In the genomic region with DNA sequence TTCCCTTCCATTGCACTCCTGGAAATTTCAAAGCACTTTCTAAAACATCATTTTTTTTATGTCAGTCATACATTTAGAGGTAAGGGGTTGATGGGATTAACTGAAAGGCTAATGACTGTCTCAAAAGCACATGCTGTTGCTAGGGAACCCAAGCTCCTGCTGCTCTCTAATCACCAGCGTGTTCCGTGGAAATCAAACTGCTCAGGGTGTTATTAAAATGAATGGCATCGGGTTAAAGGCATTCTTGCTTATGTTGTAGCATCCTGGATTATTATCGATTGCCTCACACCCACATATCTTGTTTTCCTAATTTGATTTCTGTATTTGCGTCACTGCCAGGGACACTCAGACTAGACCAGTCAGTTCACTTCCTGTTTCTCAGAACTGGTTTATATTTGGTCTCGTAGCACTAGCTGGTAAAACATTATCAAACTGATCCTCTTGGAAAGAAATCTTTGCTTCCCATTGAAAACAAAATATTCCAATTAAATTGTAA, we compare ENCODE assay signal across 8 cellular contexts.
DNase-seq lines count a peak whose midpoint lies in the region; ATAC-seq and TF ChIP-seq lines count a peak whose summit lies in the region.

No MANE protein-coding gene starts in this region.

- no peak overlapping the region for H2AK9ac ChIP-seq in IMR-90 (replicated peaks; ENCODE audit: low read depth, low read length, poor library complexity)

- H3K4me1 ChIP-seq in IMR-90 (ENCODE audit: control insufficient read depth, insufficient read depth, low read length): peaks cover 4% of the 10 kb centered on the region
- peaks cover 6 to 56% (median 13%) of the 10 kb centered on the region in 3 donors for H3K4me1 ChIP-seq in esophagus squamous epithelium

- H2BK5ac ChIP-seq in IMR-90 (ENCODE audit: low read depth, low read length, poor library complexity, severe bottlenecking): peak overlapping the region; percentile 88

- ATAC-seq in IMR-90 (ENCODE audit: low read depth): no peak
- no peak for ATAC-seq in sciatic nerve

- no peak overlapping the region; the same call in 1 of the 2 replicates for H4K91ac ChIP-seq in IMR-90 (ENCODE audit: insufficient read depth, low read depth, low read length)

- H4K5ac ChIP-seq in IMR-90 (ENCODE audit: low read depth, low read length): peak overlapping the region; percentile 29; the same call in 1 of the 2 replicates

- TF ChIP-seq CTCF in IMR-90 (conservative IDR thresholded peaks at IDR 0.05; ENCODE audit: low read depth, low read length): no peak
- TF ChIP-seq CTCF in esophagus squamous epithelium (IDR thresholded peaks at IDR 0.05): no peak
- no peak for TF ChIP-seq CTCF in neural cell (IDR thresholded peaks at IDR 0.05; ENCODE audit: poor library complexity, severe bottlenecking)

- H2BK20ac ChIP-seq in IMR-90 (ENCODE audit: low read depth, low read length): peak overlapping the region; percentile 79; the same call in 1 of the 2 replicates

- peaks cover 8% of the 10 kb centered on the region for H3F3A ChIP-seq in neural cell (ENCODE audit: insufficient read depth, low read length, poor library complexity, severe bottlenecking)

- H3K79me1 ChIP-seq in IMR-90 (ENCODE audit: low read depth in 1 of 2, low read length in 2 of 2): peaks cover 18 to 50% of the 10 kb centered on the region in 2 experiments

- H3K14ac ChIP-seq in IMR-90 (replicated peaks; ENCODE audit: low read depth, low read length): peak overlapping the region; percentile 90

- peak overlapping the region; percentile 27 for H3K4me3 ChIP-seq in IMR-90 (ENCODE audit: insufficient read depth, low read depth, low read length)
- peak overlapping the region; percentile 73 to 90 (median 81) for H3K4me3 ChIP-seq in esophagus squamous epithelium
- peak overlapping the region; percentile 66 for H3K4me3 ChIP-seq in neural cell (ENCODE audit: low read length)
- H3K4me3 ChIP-seq in H7 (ENCODE audit: insufficient read depth, low read depth, low read length): no peak overlapping the region; the same call in 1 of the 2 replicates

- H3K36me3 Mint-ChIP-seq in T-helper 2 cell treated with Interferon-gamma antibody and Interleukin-4, amounts not matched to agents 5 μg/mL and 100 μg/mL, for 36 hours (ENCODE audit: low read depth): peaks cover 6% of the 10 kb centered on the region

- 0 out of 2 replicates have a peak, but pooled peaks cover 5% of the 10 kb centered on the region for H3K9me1 ChIP-seq in IMR-90 (ENCODE audit: insufficient read depth, low read length)

- TF ChIP-seq EP300 in neural cell (conservative IDR thresholded peaks at IDR 0.05; ENCODE audit: poor library complexity, severe bottlenecking): peak; percentile 47

- dilution Hi-C loops in IMR-90 (cut with HindIII; ENCODE audit: low sequenced_read_pairs, unreplicated experiment): no loop called here

- H4K20me1 ChIP-seq in IMR-90 (ENCODE audit: insufficient read depth, low read length): peaks cover 3% of the 10 kb centered on the region; the same call in 1 of the 2 replicates
- H4K20me1 ChIP-seq in neural cell (ENCODE audit: insufficient read depth): no peaks in the 10 kb centered on the region

- peak overlapping the region; percentile 92; the same call in 1 of the 2 replicates for H3K18ac ChIP-seq in IMR-90 (ENCODE audit: low read depth, low read length)

- peak overlapping the region; percentile 62 for H3K4ac ChIP-seq in IMR-90 (ENCODE audit: low read depth, low read length)

- H3K9me2 ChIP-seq in neural cell (ENCODE audit: insufficient read depth, low read length): no peaks in the 10 kb centered on the region

- POLR2A ChIA-PET in IMR-90 (lab: Charles Lee; ENCODE audit: unreplicated experiment): no interaction called here

- H3K4me2 ChIP-seq in IMR-90 (ENCODE audit: low read depth, low read length) (peak overlapping the region; percentile 93), neural cell (ENCODE audit: low read length) (peak overlapping the region; percentile 81)

- H3K56ac ChIP-seq in IMR-90 (ENCODE audit: extremely low read depth, insufficient read depth, low read length): peak overlapping the region; percentile 89

- in situ Hi-C loops in IMR-90 (cut with MboI; ENCODE audit: low sequenced_read_pairs): no loop called here

- H3K79me2 ChIP-seq in neural cell (replicated peaks; ENCODE audit: insufficient read depth, low read length): no peaks in the 10 kb centered on the region

- H3K27me3 ChIP-seq in IMR-90 (ENCODE audit: control insufficient read depth, insufficient read depth, low read length): no peaks in the 10 kb centered on the region
- no peaks in the 10 kb centered on the region for H3K27me3 ChIP-seq in esophagus squamous epithelium
- H3K27me3 ChIP-seq in neural cell (ENCODE audit: insufficient read depth, low read depth, low read length): peaks cover 26% of the 10 kb centered on the region
- peaks cover 11% of the 10 kb centered on the region for H3K27me3 ChIP-seq in H7 (ENCODE audit: control insufficient read depth, insufficient read depth, low read length)

- H3K27ac Mint-ChIP-seq in T-helper 2 cell treated with Interferon-gamma antibody and Interleukin-4, amounts not matched to agents 5 μg/mL and 100 μg/mL, for 36 hours: peak overlapping the region; percentile 100

- H3K9me3 Mint-ChIP-seq in T-helper 2 cell treated with Interferon-gamma antibody and Interleukin-4, amounts not matched to agents 5 μg/mL and 100 μg/mL, for 36 hours: no peaks in the 10 kb centered on the region

- H3K27me3 Mint-ChIP-seq in T-helper 2 cell treated with Interferon-gamma antibody and Interleukin-4, amounts not matched to agents 5 μg/mL and 100 μg/mL, for 36 hours (ENCODE audit: low read depth): peaks cover 17% of the 10 kb centered on the region

- H3K4me3 Mint-ChIP-seq in T-helper 2 cell treated with Interferon-gamma antibody and Interleukin-4, amounts not matched to agents 5 μg/mL and 100 μg/mL, for 36 hours: peak overlapping the region; percentile 100

- TF ChIP-seq RAD21 in IMR-90 (IDR thresholded peaks at IDR 0.05; ENCODE audit: low read length) (no peak; the same call in 1 of the 2 replicates), neural cell (conservative IDR thresholded peaks at IDR 0.05) (no peak)

- peak overlapping the region; percentile 89; the same call in 1 of the 2 replicates for H3K23ac ChIP-seq in IMR-90 (ENCODE audit: low read depth, low read length)

- DNase-seq in D341Med (ENCODE audit: low spot score) (peak; percentile 41), IMR-90 (peak; percentile 90), esophagus squamous epithelium (lab: John Stamatoyannopoulos, UW) (no peak), sciatic nerve (ENCODE audit: low spot score) (no peak), H7 (no peak), NCI-H128 (lab: John Stamatoyannopoulos, UW; ENCODE audit: unreplicated experiment) (no peak)
- DNase-seq in T-helper 2 cell treated with Interferon-gamma antibody and Interleukin-4, amounts not matched to agents 5 μg/mL and 100 μg/mL, for 36 hours (ENCODE audit: low spot score): peak; percentile 29

- CTCF ChIA-PET in IMR-90 (lab: Yijun Ruan, JAX): no interaction called here

- H2BK15ac ChIP-seq in IMR-90 (ENCODE audit: low read depth, low read length): 0 out of 3 replicates have a peak overlapping the region, but pooled peaks have one; percentile 88

- H2AFZ ChIP-seq in IMR-90 (replicated peaks; ENCODE audit: low read length, poor library complexity) (peak overlapping the region; percentile 55), neural cell (ENCODE audit: low read depth, low read length) (no peak overlapping the region)

- H4K8ac ChIP-seq in IMR-90 (ENCODE audit: low read depth in 2 of 2, low read length in 2 of 2): peak overlapping the region; percentile 90 to 99; a peak in 3 of 4 replicates

- peak overlapping the region; percentile 90 for H2BK120ac ChIP-seq in IMR-90 (ENCODE audit: low read depth, low read length)

- H3K36me3 ChIP-seq in IMR-90 (ENCODE audit: control insufficient read depth, insufficient read depth, low read length): no peaks in the 10 kb centered on the region
- no peaks in the 10 kb centered on the region for H3K36me3 ChIP-seq in esophagus squamous epithelium
- no peaks in the 10 kb centered on the region for H3K36me3 ChIP-seq in neural cell (ENCODE audit: insufficient read depth, low read length)
- H3K36me3 ChIP-seq in H7 (replicated peaks; ENCODE audit: control insufficient read depth, insufficient read depth, low read length): no peaks in the 10 kb centered on the region

- H3K9ac ChIP-seq in IMR-90 (ENCODE audit: low read depth, low read length) (peak overlapping the region; percentile 92; the same call in 1 of the 2 replicates), neural cell (ENCODE audit: low read length) (no peak overlapping the region)

- WGBS in IMR-90 (ENCODE audit: extremely low coverage in 2 of 2, insufficient read length in 1 of 2), 2 experiments: no CpG with 5 or more reads among the region's 6 CpGs
- 0 to 8% methylated on average over 6 of the region's 6 CpGs for WGBS in esophagus squamous epithelium, 2 donors

- no peak overlapping the region for H2AK5ac ChIP-seq in IMR-90 (ENCODE audit: low read depth, low read length)

- intact Hi-C loops in IMR-90 (cut with micrococcal nuclease): loop anchor here (2.0 kb wide), 1 partner anchor 54 kb away; no protein-coding TSS in a partner anchor
- intact Hi-C loops in esophagus squamous epithelium (cut with DNase I): no loop called here
- intact Hi-C loops in sciatic nerve (cut with DNase I): no loop called here

- peaks cover 45% of the 10 kb centered on the region for H3K4me1 Mint-ChIP-seq in T-helper 2 cell treated with Interferon-gamma antibody and Interleukin-4, amounts not matched to agents 5 μg/mL and 100 μg/mL, for 36 hours (ENCODE audit: low read depth)

- TF ChIP-seq POLR2A in IMR-90 (IDR thresholded peaks at IDR 0.05; ENCODE audit: low read depth, low read length) (peak; percentile 80), esophagus squamous epithelium (IDR thresholded peaks at IDR 0.05) (peak in 1 of 4 donors; percentile 53)

- H3K9me3 ChIP-seq in IMR-90 (ENCODE audit: control insufficient read depth, insufficient read depth, low read length) (no peaks in the 10 kb centered on the region), esophagus squamous epithelium (no peaks in the 10 kb centered on the region), neural cell (ENCODE audit: low read length) (no peaks in the 10 kb centered on the region)

- H3K27ac ChIP-seq in IMR-90 (ENCODE audit: insufficient read depth, low read length) (peak overlapping the region; percentile 19; the same call in 1 of the 2 replicates), esophagus squamous epithelium (peak overlapping the region; percentile 90 to 99 (median 95)), neural cell (ENCODE audit: low read length) (peak overlapping the region; percentile 7)

- BruUV-seq in IMR-90 (replicated peaks; lab: Mats Ljungman, UMichigan): no TSS peak

TF ChIP-seq in IMR-90, 13 proteins besides CTCF, POLR2A, EP300 and RAD21 (continues in another document):
- TF ChIP-seq BHLHE40 (IDR thresholded peaks at IDR 0.05; ENCODE audit: low read depth, low read length): no peak
- no peak for TF ChIP-seq CHD1 (IDR thresholded peaks at IDR 0.05; ENCODE audit: low read depth, low read length)
- TF ChIP-seq MAFK (IDR thresholded peaks at IDR 0.05; ENCODE audit: low read depth, low read length): no peak

Comparison
In these comparisons a context has a peak if more than half of its experiments do, and no peak if none do; other contexts are left out.
1. DNase-seq: peak in D341Med (single experiment), IMR-90 (single experiment) and T-helper 2 cell treated with Interferon-gamma antibody and Interleukin-4, amounts not matched to agents 5 μg/mL and 100 μg/mL, for 36 hours (single experiment); none in esophagus squamous epithelium (single experiment), sciatic nerve (single experiment), H7 (single experiment) and NCI-H128 (single experiment).
2. H3K27ac ChIP-seq: peak in every context shown above with its lines; median percentile 95 in esophagus squamous epithelium; 19 in IMR-90; 7 in neural cell.